Comparison of ENCODE assay signal across 17 cellular contexts in the genomic region with DNA sequence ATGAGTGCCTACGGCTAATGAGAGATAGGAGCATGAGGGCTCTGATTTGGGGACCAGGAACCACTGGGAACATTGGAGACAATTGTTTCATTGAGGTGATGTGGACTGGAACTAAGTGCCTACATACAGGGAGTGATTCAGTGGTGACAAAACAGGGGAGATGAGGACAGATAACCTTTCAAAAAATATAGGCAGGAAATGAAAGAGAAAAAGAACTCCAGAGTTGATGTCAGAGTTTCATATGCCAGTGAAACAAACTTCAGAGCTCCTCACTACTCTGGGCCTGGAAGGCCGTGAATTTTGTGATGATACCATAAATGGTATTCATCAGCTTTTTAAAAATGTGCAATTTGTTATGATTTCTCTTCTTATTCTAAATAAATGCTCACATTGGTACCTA. TPM values are rescaled to one million over a fixed set of nuclear protein-coding genes. Genes with fewer than 3 reads are reported as not detected.
DNase-seq lines count a peak whose midpoint lies in the region; ATAC-seq and TF ChIP-seq lines count a peak whose summit lies in the region.
"Had no signal": no experiment of that assay in that cellular context is flagged by ENCODE, and none has a peak within 500 bp of the region (broad histone marks: within the 10 kb centered on the region; RNA-seq: fewer than 3 reads in every experiment).

No MANE protein-coding gene starts in this region.

- no peak overlapping the region for H3K27ac ChIP-seq in OCI-LY3 (ENCODE audit: low read length)
- H3K27ac ChIP-seq: testis had no signal

- peaks cover 54% of the 10 kb centered on the region for H3K4me1 Mint-ChIP-seq in activated T-cell treated with anti-CD3 and anti-CD28 coated beads, Interleukin-2, amount 50 U/mL, for 4 hours (ENCODE audit: low read depth)
- H3K4me1 Mint-ChIP-seq in central memory CD8-positive, alpha-beta T cell: peaks cover 54% of the 10 kb centered on the region

- H3K79me2 ChIP-seq in OCI-LY3 (ENCODE audit: low read length): no peaks in the 10 kb centered on the region

- no peaks in the 10 kb centered on the region for H3K27me3 ChIP-seq in OCI-LY3 (ENCODE audit: low read depth, low read length)
- H3K27me3 ChIP-seq: testis had no signal

- no peaks in the 10 kb centered on the region for H4K20me1 ChIP-seq in OCI-LY3 (ENCODE audit: insufficient read depth, low read length)

- H3K4me1 ChIP-seq in OCI-LY3 (ENCODE audit: low read length): peaks cover 15% of the 10 kb centered on the region
- H3K4me1 ChIP-seq: BE2C, HAP-1, testis had no signal

- H3K9me3 ChIP-seq in OCI-LY3 (ENCODE audit: insufficient read depth, low read length): no peaks in the 10 kb centered on the region
- H3K9me3 ChIP-seq: BE2C, HAP-1, testis had no signal

- no peaks in the 10 kb centered on the region for H3K36me3 Mint-ChIP-seq in activated T-cell treated with anti-CD3 and anti-CD28 coated beads, Interleukin-2, amount 50 U/mL, for 4 hours (ENCODE audit: insufficient read depth)
- peaks cover 8% of the 10 kb centered on the region for H3K36me3 Mint-ChIP-seq in central memory CD8-positive, alpha-beta T cell (ENCODE audit: insufficient read depth)

- no peaks in the 10 kb centered on the region for H3K36me3 ChIP-seq in OCI-LY3 (replicated peaks; ENCODE audit: low read depth, low read length)
- H3K36me3 ChIP-seq: BE2C, HAP-1 had no signal

- H3K9me3 Mint-ChIP-seq in activated T-cell treated with anti-CD3 and anti-CD28 coated beads, Interleukin-2, amount 50 U/mL, for 4 hours: peaks cover 4% of the 10 kb centered on the region
- H3K9me3 Mint-ChIP-seq in central memory CD8-positive, alpha-beta T cell: peaks cover 4% of the 10 kb centered on the region

- DNase-seq in activated T-cell treated with anti-CD3 and anti-CD28 coated beads, Interleukin-2, amount 50 U/mL, for 4 hours: no peak
- no peak for DNase-seq in activated T-cell treated with anti-CD3 and anti-CD28 coated beads for 4 hours
- no peak for DNase-seq in central memory CD8-positive, alpha-beta T cell (ENCODE audit: low spot score in 2 of 2)
- no peak for DNase-seq in stimulated activated naive CD8-positive, alpha-beta T cell treated with anti-CD3 and anti-CD28 coated beads, Interleukin-15, Interleukin-2, amounts not matched to agents 100 U/mL and 50 U/mL, for 24 hours
- DNase-seq in LoVo (ENCODE audit: low spot score): no peak
- no peak for DNase-seq in COLO668 (lab: John Stamatoyannopoulos, UW; ENCODE audit: unreplicated experiment)
- DNase-seq: activated CD4-positive, CD25-positive, alpha-beta regulatory T cell treated with anti-CD3 and anti-CD28 coated beads, Interleukin-2, amount 50 U/mL, for 72 hours; BE2C; hippocampal formation; NCI-H510A treated with DMSO at 0.1 percent for 48 hours; Right ventricle myocardium superior; testis had no signal

- peak overlapping the region; percentile 70 for H3K4me3 Mint-ChIP-seq in activated T-cell treated with anti-CD3 and anti-CD28 coated beads, Interleukin-2, amount 50 U/mL, for 4 hours
- H3K4me3 Mint-ChIP-seq in central memory CD8-positive, alpha-beta T cell: peak overlapping the region; percentile 71

- H3K27ac Mint-ChIP-seq in central memory CD8-positive, alpha-beta T cell (ENCODE audit: low read depth): peak overlapping the region; percentile 96

- no peaks in the 10 kb centered on the region for H3K27me3 Mint-ChIP-seq in activated T-cell treated with anti-CD3 and anti-CD28 coated beads, Interleukin-2, amount 50 U/mL, for 4 hours (ENCODE audit: low read depth)
- H3K27me3 Mint-ChIP-seq in central memory CD8-positive, alpha-beta T cell: no peaks in the 10 kb centered on the region

- no peak overlapping the region for H3K4me3 ChIP-seq in OCI-LY3 (ENCODE audit: low read length)
- H3K4me3 ChIP-seq: HAP-1, testis had no signal

- peak overlapping the region; percentile 28; the same call in 1 of the 2 replicates for H3K4me2 ChIP-seq in OCI-LY3 (ENCODE audit: low read length)

- TF ChIP-seq CTCF in OCI-LY3 (IDR thresholded peaks at IDR 0.05; ENCODE audit: low read depth, low read length): no peak

- no peak overlapping the region for H2AFZ ChIP-seq in OCI-LY3 (ENCODE audit: low read depth, low read length)

- peak; percentile 66 to 67 for ATAC-seq in activated T-cell treated with anti-CD3 and anti-CD28 coated beads, Interleukin-2, amount 50 U/mL, for 4 hours
- peak; percentile 16 for ATAC-seq in central memory CD8-positive, alpha-beta T cell (replicated peaks; ENCODE audit: extremely low read depth, poor library complexity, severe bottlenecking)
- peak; percentile 63 for ATAC-seq in stimulated activated naive CD8-positive, alpha-beta T cell treated with anti-CD3 and anti-CD28 coated beads, Interleukin-15, Interleukin-2, amounts not matched to agents 100 U/mL and 50 U/mL, for 24 hours
- ATAC-seq in HG03342 (IDR thresholded peaks at IDR 0.05; ENCODE audit: unreplicated experiment): no peak

- no peak overlapping the region for H3K9ac ChIP-seq in OCI-LY3 (ENCODE audit: low read length)

RNA-seq across cellular contexts. Expression of gene FASLG, which starts 39.3 kb away (rescaled TPM):
- 10 to 100 TPM; 30.3 to 51.8 (median 47.4) TPM for total RNA-seq in activated T-cell treated with anti-CD3 and anti-CD28 coated beads, Interleukin-2, amount 50 U/mL, for 4 hours
- total RNA-seq: mesenteric fat pad, pulmonary artery endothelial cell, Right ventricle myocardium superior, testis had no signal
